19 cellular contexts compared by ENCODE assay signal in genomic region chr18:47844828-47845227, GRCh38.
A peak's percentile ranks its signal among the peaks of the same experiment; 100 is the strongest.
DNase-seq lines count a peak whose midpoint lies in the region; ATAC-seq, FAIRE-seq and TF ChIP-seq lines count a peak whose summit lies in the region.
"Had no signal": no experiment of that assay in that cellular context is flagged by ENCODE, and none has a peak within 500 bp of the region (broad histone marks: within the 10 kb centered on the region; RNA-seq: fewer than 3 reads in every experiment).

No MANE protein-coding gene starts in this region.

- intact Hi-C loops in CD4-positive, alpha-beta T cell (cut with DNase I, micrococcal nuclease), result no loop called here
- intact Hi-C loops in left colon (cut with DNase I, micrococcal nuclease), result no loop called here
- intact Hi-C loops in body of pancreas (cut with DNase I), result no loop called here

- in situ Hi-C loops in GM13977 (cut with MboI; ENCODE audit: low pct_unique_long_range_greater_than_20kb, low sequenced_read_pairs, unreplicated experiment), result no loop called here

- POLR2A ChIA-PET in CD4-positive, alpha-beta T cell (lab: Charles Lee), result no interaction called here

- no peak overlapping the region for H3K4me3 ChIP-seq in body of pancreas
- H3K4me3 ChIP-seq: GM12878, GM23248 had no signal

- peaks cover 5% of the 10 kb centered on the region for H3K4me1 Mint-ChIP-seq in CD4-positive, alpha-beta T cell (ENCODE audit: low read depth)

- no peak for TF ChIP-seq POLR2A in body of pancreas (IDR thresholded peaks at IDR 0.05)

- CTCF ChIA-PET in CD4-positive, alpha-beta T cell (lab: Charles Lee), result no interaction called here

- WGBS in body of pancreas, 2 donors, result 98 to 100% methylated on average over 3 of the region's 3 CpGs

- H3K36me3 ChIP-seq in body of pancreas (replicated peaks in 1 of 2; ENCODE audit: insufficient read depth in 1 of 2, low read depth in 2 of 2), result peaks cover 0 to 23% of the 10 kb centered on the region in 2 donors

- no peak overlapping the region for H3K27ac ChIP-seq in CD4-positive, alpha-beta T cell (ENCODE audit: low read depth, low read length)
- H3K27ac ChIP-seq in body of pancreas, result no peak overlapping the region
- H3K27ac ChIP-seq: GM23248 had no signal

- ATAC-seq in CD4-positive, alpha-beta T cell (ENCODE audit: poor library complexity), result no peak
- ATAC-seq in left colon, result peak; percentile 93
- no peak for ATAC-seq in body of pancreas
- no peak for ATAC-seq in GM18873 (IDR thresholded peaks at IDR 0.05; ENCODE audit: low FRiP score, unreplicated experiment)
- ATAC-seq: CD8-positive, alpha-beta T cell; GM12878 had no signal

- peak; percentile 21 for FAIRE-seq in D721Med (lab: Jason Lieb, UNC)
- FAIRE-seq: GM12878, GM18507, H1 had no signal

- H3K27ac Mint-ChIP-seq in CD4-positive, alpha-beta T cell, result peak overlapping the region; percentile 4
- H3K27ac Mint-ChIP-seq: CD8-positive, alpha-beta T cell had no signal

- H3K4me1 ChIP-seq in body of pancreas, result no peaks in the 10 kb centered on the region
- H3K4me1 ChIP-seq: Caco-2 had no signal

- H3K27me3 ChIP-seq in CD4-positive, alpha-beta T cell (ENCODE audit: control insufficient read depth, insufficient read depth, low read length), result no peaks in the 10 kb centered on the region
- no peaks in the 10 kb centered on the region for H3K27me3 ChIP-seq in body of pancreas

- no peak overlapping the region for H3K4me3 Mint-ChIP-seq in CD4-positive, alpha-beta T cell
- H3K4me3 Mint-ChIP-seq: CD8-positive, alpha-beta T cell had no signal

- no peak for DNase-seq in CD4-positive, alpha-beta T cell
- DNase-seq in D721Med (ENCODE audit: insufficient read length, low spot score) (no peak), left colon (no peak), body of pancreas (no peak), GM13977 (ENCODE audit: low spot score) (no peak)
- DNase-seq: C1 segment of cervical spinal cord; Caco-2; CD8-positive, alpha-beta T cell; DMS 273 treated with DMSO at 0.1 percent for 48 hours; DMS79; EL; GDM1; GM23248; H7; HCEC 1CT had no signal

- no peaks in the 10 kb centered on the region for H3K9me3 Mint-ChIP-seq in CD4-positive, alpha-beta T cell
- H3K9me3 Mint-ChIP-seq: CD8-positive, alpha-beta T cell had no signal

- H3K9me3 ChIP-seq in CD4-positive, alpha-beta T cell (ENCODE audit: control insufficient read depth, low read length), result no peaks in the 10 kb centered on the region
- H3K9me3 ChIP-seq in body of pancreas, result no peaks in the 10 kb centered on the region
- H3K9me3 ChIP-seq: Caco-2 had no signal

- H3K27me3 Mint-ChIP-seq in CD4-positive, alpha-beta T cell, result no peaks in the 10 kb centered on the region

- H3K36me3 Mint-ChIP-seq in CD4-positive, alpha-beta T cell (ENCODE audit: low read depth), result peaks cover 87% of the 10 kb centered on the region

- TF ChIP-seq CTCF in CD4-positive, alpha-beta T cell (IDR thresholded peaks at IDR 0.05), result no peak
- TF ChIP-seq CTCF in D721Med (IDR thresholded peaks at IDR 0.05; ENCODE audit: insufficient read depth, missing control alignments), result no peak
- no peak for TF ChIP-seq CTCF in body of pancreas (IDR thresholded peaks at IDR 0.05)
- TF ChIP-seq CTCF in GM13977 (IDR thresholded peaks at IDR 0.05; ENCODE audit: extremely low read depth, insufficient read depth, missing control alignments), result no peak
